ENCODE assay signal across 22 cellular contexts in genomic region chr1:160277330-160277729, GRCh38. TPM values are rescaled to one million over a fixed set of nuclear protein-coding genes. Genes with fewer than 3 reads are reported as not detected.
DNase-seq lines count a peak whose midpoint lies in the region; ATAC-seq and TF ChIP-seq lines count a peak whose summit lies in the region.
"Had no signal": no experiment of that assay in that cellular context is flagged by ENCODE, and none has a peak within 500 bp of the region (broad histone marks: within the 10 kb centered on the region; RNA-seq: fewer than 3 reads in every experiment).

No MANE protein-coding gene starts in this region.

- DNase-seq in activated CD8-positive, alpha-beta T cell treated with anti-CD3 and anti-CD28 coated beads for 36 hours, result no peak
- no peak for DNase-seq in activated CD8-positive, alpha-beta T cell treated with anti-CD3 and anti-CD28 coated beads, Interleukin-2, amount 10 ng/mL, durations not matched to agents 7 days and 5 days
- no peak for DNase-seq in IMR-90
- DNase-seq in left lobe of liver (ENCODE audit: low spot score), result no peak
- no peak for DNase-seq in NCI-H1417 (lab: John Stamatoyannopoulos, UW)
- DNase-seq in NCI-H748 (lab: John Stamatoyannopoulos, UW; ENCODE audit: unreplicated experiment), result no peak
- DNase-seq: AML-193; CD4-positive, alpha-beta T cell; CD8-positive, alpha-beta T cell; DMS 273 treated with DMSO at 0.1 percent for 48 hours; DMS153; DMS53; DMS79; DND-41; EL; GDM1 had no signal

- H2BK5ac ChIP-seq in IMR-90 (ENCODE audit: low read depth, low read length, poor library complexity, severe bottlenecking), result no peak overlapping the region

- H3K9me3 ChIP-seq in IMR-90 (ENCODE audit: control insufficient read depth, insufficient read depth, low read length), result no peaks in the 10 kb centered on the region
- H3K9me3 ChIP-seq: A549; BLaER1 treated with 17β-estradiol and CSF1 and Interleukin-3, amounts not matched to agents 10 nM and 100 nM had no signal

- no peak overlapping the region for H3K9ac ChIP-seq in IMR-90 (ENCODE audit: low read depth, low read length)
- H3K9ac ChIP-seq: BLaER1 treated with 17β-estradiol and CSF1 and Interleukin-3, amounts not matched to agents 10 nM and 100 nM had no signal

- dilution Hi-C loops in IMR-90 (cut with HindIII; ENCODE audit: low sequenced_read_pairs, unreplicated experiment), result no loop called here

- no peak for TF ChIP-seq POLR2A in IMR-90 (IDR thresholded peaks at IDR 0.05; ENCODE audit: low read depth, low read length)

- H3K56ac ChIP-seq in IMR-90 (ENCODE audit: extremely low read depth, insufficient read depth, low read length), result no peak overlapping the region

- POLR2A ChIA-PET in activated CD8-positive, alpha-beta T cell treated with anti-CD3 and anti-CD28 coated beads for 36 hours (lab: Charles Lee), result interaction anchor here (1.0 kb wide), 1 partner anchor 14 kb away, joined by 9 read pairs; the partner anchor contains the start of gene DCAF8
- POLR2A ChIA-PET in activated CD8-positive, alpha-beta T cell treated with anti-CD3 and anti-CD28 coated beads, Interleukin-2, amount 10 ng/mL, durations not matched to agents 7 days and 5 days (lab: Charles Lee), result no interaction called here
- POLR2A ChIA-PET in IMR-90 (lab: Charles Lee; ENCODE audit: unreplicated experiment), result no interaction called here

- no peak overlapping the region for H3K18ac ChIP-seq in IMR-90 (ENCODE audit: low read depth, low read length)

- H2AK9ac ChIP-seq in IMR-90 (replicated peaks; ENCODE audit: low read depth, low read length, poor library complexity), result no peak overlapping the region

- peaks cover 0 to 6% of the 10 kb centered on the region in 2 experiments; a peak in 2 of 4 replicates for H3K79me1 ChIP-seq in IMR-90 (ENCODE audit: low read depth in 1 of 2, low read length in 2 of 2)

- no peaks in the 10 kb centered on the region for H3K4me1 Mint-ChIP-seq in activated CD8-positive, alpha-beta T cell treated with anti-CD3 and anti-CD28 coated beads for 36 hours (ENCODE audit: low read depth)
- no peaks in the 10 kb centered on the region for H3K4me1 Mint-ChIP-seq in activated CD8-positive, alpha-beta T cell treated with anti-CD3 and anti-CD28 coated beads, Interleukin-2, amount 10 ng/mL, durations not matched to agents 7 days and 5 days (ENCODE audit: low read depth)
- H3K4me1 Mint-ChIP-seq: B cell had no signal

- no peak overlapping the region for H2BK15ac ChIP-seq in IMR-90 (ENCODE audit: low read depth, low read length)

- no peak overlapping the region for H2AK5ac ChIP-seq in IMR-90 (ENCODE audit: low read depth, low read length)

- no peak overlapping the region for H4K5ac ChIP-seq in IMR-90 (ENCODE audit: low read depth, low read length)

- TF ChIP-seq RAD21 in IMR-90 (IDR thresholded peaks at IDR 0.05; ENCODE audit: low read length), result no peak

- no peak overlapping the region for H4K8ac ChIP-seq in IMR-90 (ENCODE audit: low read depth in 2 of 2, low read length in 2 of 2)

- no peak for TF ChIP-seq CTCF in activated CD8-positive, alpha-beta T cell treated with anti-CD3 and anti-CD28 coated beads for 36 hours (IDR thresholded peaks at IDR 0.05)
- TF ChIP-seq CTCF in IMR-90 (conservative IDR thresholded peaks at IDR 0.05; ENCODE audit: low read depth, low read length), result no peak

- TSS peak; percentile 53 for BruUV-seq in IMR-90 (replicated peaks; lab: Mats Ljungman, UMichigan)

- no peak overlapping the region for H3K27ac ChIP-seq in IMR-90 (ENCODE audit: insufficient read depth, low read length)
- H3K27ac ChIP-seq: 22Rv1; A549; BLaER1 treated with 17β-estradiol and CSF1 and Interleukin-3, amounts not matched to agents 10 nM and 100 nM; C4-2B had no signal

- no CpG with 5 or more reads among the region's 2 CpGs for WGBS in IMR-90 (ENCODE audit: extremely low coverage in 2 of 2, insufficient read length in 1 of 2), 2 experiments

- no peak overlapping the region for H2AFZ ChIP-seq in IMR-90 (replicated peaks; ENCODE audit: low read length, poor library complexity)

- H3K4me2 ChIP-seq in IMR-90 (ENCODE audit: low read depth, low read length), result no peak overlapping the region
- H3K4me2 ChIP-seq: A549; BLaER1 treated with 17β-estradiol and CSF1 and Interleukin-3, amounts not matched to agents 10 nM and 100 nM had no signal

- H3K27ac Mint-ChIP-seq in activated CD8-positive, alpha-beta T cell treated with anti-CD3 and anti-CD28 coated beads for 36 hours, result peak overlapping the region; percentile 52
- no peak overlapping the region for H3K27ac Mint-ChIP-seq in activated CD8-positive, alpha-beta T cell treated with anti-CD3 and anti-CD28 coated beads, Interleukin-2, amount 10 ng/mL, durations not matched to agents 7 days and 5 days
- H3K27ac Mint-ChIP-seq: B cell; CD4-positive, alpha-beta T cell; CD8-positive, alpha-beta T cell had no signal

- intact Hi-C loops in activated CD8-positive, alpha-beta T cell treated with anti-CD3 and anti-CD28 coated beads for 36 hours (cut with micrococcal nuclease), result no loop called here
- intact Hi-C loops in IMR-90 (cut with micrococcal nuclease), result no loop called here

- H2BK120ac ChIP-seq in IMR-90 (ENCODE audit: low read depth, low read length), result no peak overlapping the region

- no peak for ATAC-seq in activated CD8-positive, alpha-beta T cell treated with anti-CD3 and anti-CD28 coated beads for 36 hours
- no peak for ATAC-seq in activated CD8-positive, alpha-beta T cell treated with anti-CD3 and anti-CD28 coated beads, Interleukin-2, amount 10 ng/mL, durations not matched to agents 7 days and 5 days
- ATAC-seq in IMR-90 (ENCODE audit: low read depth) (no peak), left lobe of liver (peak; percentile 59)
- ATAC-seq: A549; CD8-positive, alpha-beta T cell; GM12878 had no signal

- H3K9me1 ChIP-seq in IMR-90 (ENCODE audit: insufficient read depth, low read length), result no peaks in the 10 kb centered on the region; the same call in 1 of the 2 replicates

- no peak overlapping the region for H3K4me3 ChIP-seq in IMR-90 (ENCODE audit: insufficient read depth, low read depth, low read length)
- H3K4me3 ChIP-seq: A549; BLaER1 treated with 17β-estradiol and CSF1 and Interleukin-3, amounts not matched to agents 10 nM and 100 nM; GM12878 had no signal

- H3K23ac ChIP-seq in IMR-90 (ENCODE audit: low read depth, low read length), result no peak overlapping the region

- no peak overlapping the region for H2BK20ac ChIP-seq in IMR-90 (ENCODE audit: low read depth, low read length)

- peaks cover 37% of the 10 kb centered on the region for H3K36me3 Mint-ChIP-seq in activated CD8-positive, alpha-beta T cell treated with anti-CD3 and anti-CD28 coated beads for 36 hours (ENCODE audit: low read depth)
- peaks cover 38% of the 10 kb centered on the region for H3K36me3 Mint-ChIP-seq in activated CD8-positive, alpha-beta T cell treated with anti-CD3 and anti-CD28 coated beads, Interleukin-2, amount 10 ng/mL, durations not matched to agents 7 days and 5 days (ENCODE audit: low read depth)

- H3K27me3 ChIP-seq in IMR-90 (ENCODE audit: control insufficient read depth, insufficient read depth, low read length), result no peaks in the 10 kb centered on the region
- H3K27me3 ChIP-seq: BLaER1 treated with 17β-estradiol and CSF1 and Interleukin-3, amounts not matched to agents 10 nM and 100 nM had no signal

- no peak overlapping the region for H3K14ac ChIP-seq in IMR-90 (replicated peaks; ENCODE audit: low read depth, low read length)

- no peaks in the 10 kb centered on the region for H3K9me3 Mint-ChIP-seq in activated CD8-positive, alpha-beta T cell treated with anti-CD3 and anti-CD28 coated beads for 36 hours
- no peaks in the 10 kb centered on the region for H3K9me3 Mint-ChIP-seq in activated CD8-positive, alpha-beta T cell treated with anti-CD3 and anti-CD28 coated beads, Interleukin-2, amount 10 ng/mL, durations not matched to agents 7 days and 5 days (ENCODE audit: insufficient read depth)
- H3K9me3 Mint-ChIP-seq: CD4-positive, alpha-beta T cell; CD8-positive, alpha-beta T cell had no signal

- H3K4me1 ChIP-seq in IMR-90 (ENCODE audit: control insufficient read depth, insufficient read depth, low read length), result no peaks in the 10 kb centered on the region
- H3K4me1 ChIP-seq: A549; BLaER1 treated with 17β-estradiol and CSF1 and Interleukin-3, amounts not matched to agents 10 nM and 100 nM had no signal

- CTCF ChIA-PET in activated CD8-positive, alpha-beta T cell treated with anti-CD3 and anti-CD28 coated beads for 36 hours (lab: Charles Lee), result interaction anchor here (1.6 to 4.4 kb wide), 2 partner anchors 15 to 25 kb away, joined by 7 to 47 read pairs; no protein-coding TSS in a partner anchor
- CTCF ChIA-PET in activated CD8-positive, alpha-beta T cell treated with anti-CD3 and anti-CD28 coated beads, Interleukin-2, amount 10 ng/mL, durations not matched to agents 7 days and 5 days (lab: Charles Lee), result interaction anchor here (2.3 kb wide), 1 partner anchor 14 kb away, joined by 18 read pairs; no protein-coding TSS in a partner anchor
- CTCF ChIA-PET in IMR-90 (lab: Yijun Ruan, JAX), result interaction anchor here (1.1 kb wide), 1 partner anchor 14 kb away, joined by 3 read pairs; no protein-coding TSS in a partner anchor

- H3K4ac ChIP-seq in IMR-90 (ENCODE audit: low read depth, low read length), result no peak overlapping the region

- no peaks in the 10 kb centered on the region for H4K20me1 ChIP-seq in IMR-90 (ENCODE audit: insufficient read depth, low read length)
- H4K20me1 ChIP-seq: BLaER1 treated with 17β-estradiol and CSF1 and Interleukin-3, amounts not matched to agents 10 nM and 100 nM had no signal

- H3K27me3 Mint-ChIP-seq in activated CD8-positive, alpha-beta T cell treated with anti-CD3 and anti-CD28 coated beads for 36 hours, result no peaks in the 10 kb centered on the region
- H3K27me3 Mint-ChIP-seq in activated CD8-positive, alpha-beta T cell treated with anti-CD3 and anti-CD28 coated beads, Interleukin-2, amount 10 ng/mL, durations not matched to agents 7 days and 5 days (ENCODE audit: low read depth), result no peaks in the 10 kb centered on the region
- H3K27me3 Mint-ChIP-seq: B cell; CD4-positive, alpha-beta T cell had no signal

- in situ Hi-C loops in IMR-90 (cut with MboI; ENCODE audit: low sequenced_read_pairs), result no loop called here

- peaks cover 30% of the 10 kb centered on the region for H3K36me3 ChIP-seq in IMR-90 (ENCODE audit: control insufficient read depth, insufficient read depth, low read length)

- no peak overlapping the region for H4K91ac ChIP-seq in IMR-90 (ENCODE audit: insufficient read depth, low read depth, low read length)

- H3K4me3 Mint-ChIP-seq in activated CD8-positive, alpha-beta T cell treated with anti-CD3 and anti-CD28 coated beads for 36 hours, result no peak overlapping the region
- H3K4me3 Mint-ChIP-seq in activated CD8-positive, alpha-beta T cell treated with anti-CD3 and anti-CD28 coated beads, Interleukin-2, amount 10 ng/mL, durations not matched to agents 7 days and 5 days, result no peak overlapping the region
- H3K4me3 Mint-ChIP-seq: B cell; CD4-positive, alpha-beta T cell; CD8-positive, alpha-beta T cell had no signal

RNA-seq across cellular contexts. Expression of gene PEX19, which starts 7.6 kb away (rescaled TPM):
- 10 to 100 TPM; 52.9 to 56.9 TPM for total RNA-seq in activated CD8-positive, alpha-beta T cell treated with anti-CD3 and anti-CD28 coated beads for 36 hours
- total RNA-seq in activated CD8-positive, alpha-beta T cell treated with anti-CD3 and anti-CD28 coated beads, Interleukin-2, amount 10 ng/mL, durations not matched to agents 7 days and 5 days, result 10 to 100 TPM; 42.3 to 42.7 TPM
- 43.3 and 67.7 TPM in 2 replicates for total RNA-seq in IMR-90 (2012; rRNA removed)
- polyA plus RNA-seq in IMR-90 (2012; rRNA removed), result 37.7 and 44.5 TPM in 2 replicates
- 17.5 and 21.9 TPM in 2 replicates for polyA plus RNA-seq in IMR-90 (2012; cell fraction: cytosol; rRNA removed)
- 14.2 and 38.0 TPM in 2 replicates for polyA plus RNA-seq in IMR-90 (2012; cell fraction: nucleus; rRNA removed; ENCODE audit: low replicate concordance)
- 82.5 TPM for total RNA-seq in left lobe of liver

RNA-seq across cellular contexts. Expression of gene DCAF8, which starts 15.0 kb away (rescaled TPM):
- total RNA-seq in activated CD8-positive, alpha-beta T cell treated with anti-CD3 and anti-CD28 coated beads for 36 hours, result 100 to 1,000 TPM; 116 TPM
- total RNA-seq in activated CD8-positive, alpha-beta T cell treated with anti-CD3 and anti-CD28 coated beads, Interleukin-2, amount 10 ng/mL, durations not matched to agents 7 days and 5 days, result 10 to 100 TPM; 81.9 to 85.9 TPM
- total RNA-seq in IMR-90 (2012; rRNA removed), result 83.3 TPM in 2 replicates
- polyA plus RNA-seq in IMR-90 (2012; rRNA removed), result 74.9 and 83.8 TPM in 2 replicates
- 28.3 and 31.3 TPM in 2 replicates for polyA plus RNA-seq in IMR-90 (2012; cell fraction: cytosol; rRNA removed)
- polyA plus RNA-seq in IMR-90 (2012; cell fraction: nucleus; rRNA removed; ENCODE audit: low replicate concordance), result 277 and 555 TPM in 2 replicates
- total RNA-seq in left lobe of liver, result 127 TPM
